In genomic region chr17:80454557-80455327, GRCh38 we compare ENCODE assay signal across 8 cellular contexts. TPM values are rescaled to one million over a fixed set of nuclear protein-coding genes. Genes with fewer than 3 reads are reported as not detected.
DNase-seq lines count a peak whose midpoint lies in the region; ATAC-seq and TF ChIP-seq lines count a peak whose summit lies in the region.

No MANE protein-coding gene starts in this region.

- ATAC-seq in GM21717 (IDR thresholded peaks at IDR 0.05; ENCODE audit: unreplicated experiment) (peak; percentile 80), PC-3 (peak; percentile 91), esophagus mucosa (peak; percentile 94)
- peak; percentile 93 to 94 for ATAC-seq in activated T-cell treated with anti-CD3 and anti-CD28 coated beads, Interleukin-2, amount 50 U/mL, for 4 hours

- peak overlapping the region; percentile 92 for H3K4me2 ChIP-seq in PC-3 (ENCODE audit: low read length)

- H3K27me3 ChIP-seq in PC-3 (ENCODE audit: low read length), result no peaks in the 10 kb centered on the region
- H3K27me3 ChIP-seq in muscle layer of colon (ENCODE audit: control insufficient read depth in 1 of 2, insufficient read depth in 2 of 2, low read length in 2 of 2), result no peaks in the 10 kb centered on the region

- intact Hi-C loops in PC-3 (cut with micrococcal nuclease), result loop anchor here (10.0 kb wide), 1 partner anchor 440 kb away; no protein-coding TSS in a partner anchor

- no peak for TF ChIP-seq CTCF in PC-3 (conservative IDR thresholded peaks at IDR 0.05; ENCODE audit: low read depth, low read length)

- BruUV-seq in PC-3 (replicated peaks; lab: Mats Ljungman, UMichigan), result no TSS peak

- peak overlapping the region; percentile 80 for H2AFZ ChIP-seq in PC-3 (ENCODE audit: low read length)

- peak overlapping the region; percentile 69 for H3K27ac ChIP-seq in PC-3 (ENCODE audit: low read length)
- H3K27ac ChIP-seq in muscle layer of colon (ENCODE audit: low read depth, low read length), result peak overlapping the region; percentile 98

- H3K9me3 ChIP-seq in PC-3 (ENCODE audit: low read length) (no peaks in the 10 kb centered on the region), muscle layer of colon (ENCODE audit: low read length) (no peaks in the 10 kb centered on the region)

- no peaks in the 10 kb centered on the region for H3K36me3 ChIP-seq in PC-3 (ENCODE audit: low read depth, low read length)
- H3K36me3 ChIP-seq in muscle layer of colon (ENCODE audit: insufficient read depth, low read length), result no peaks in the 10 kb centered on the region

- POLR2A ChIA-PET in PC-3 (lab: Charles Lee; ENCODE audit: unreplicated experiment), result interaction anchor here (0.5 to 1.5 kb wide), 5 partner anchors 9 to 548 kb away, joined by 3 to 12 read pairs (median 5); no protein-coding TSS in a partner anchor

- no peaks in the 10 kb centered on the region for H3K9me2 ChIP-seq in PC-3 (replicated peaks; ENCODE audit: low read length)

- no peaks in the 10 kb centered on the region for H4K20me1 ChIP-seq in PC-3 (ENCODE audit: low read length)

- H3K4me1 ChIP-seq in PC-3 (ENCODE audit: insufficient read depth, low read length) (peaks cover 20% of the 10 kb centered on the region), muscle layer of colon (ENCODE audit: insufficient read depth, low read length) (peaks cover 53% of the 10 kb centered on the region)

- H3K36me3 Mint-ChIP-seq in activated T-cell treated with anti-CD3 and anti-CD28 coated beads, Interleukin-2, amount 50 U/mL, for 4 hours (ENCODE audit: insufficient read depth), result no peaks in the 10 kb centered on the region

- H3K9ac ChIP-seq in PC-3 (ENCODE audit: low read length) (peak overlapping the region; percentile 99), muscle layer of colon (ENCODE audit: low read length) (peak overlapping the region; percentile 91)

- H3K4me3 Mint-ChIP-seq in activated T-cell treated with anti-CD3 and anti-CD28 coated beads, Interleukin-2, amount 50 U/mL, for 4 hours, result peak overlapping the region; percentile 95

- H3K4me1 Mint-ChIP-seq in activated T-cell treated with anti-CD3 and anti-CD28 coated beads, Interleukin-2, amount 50 U/mL, for 4 hours (ENCODE audit: low read depth), result peaks cover 20% of the 10 kb centered on the region

- DNase-seq in DMS53 (lab: John Stamatoyannopoulos, UW) (peak; percentile 99), PC-3 (peak; percentile 99)
- peak; percentile 94 for DNase-seq in Jurkat, Clone E6-1 (ENCODE audit: low read depth, low spot score)
- peak; percentile 94 for DNase-seq in activated T-cell treated with anti-CD3 and anti-CD28 coated beads, Interleukin-2, amount 50 U/mL, for 4 hours
- DNase-seq in stimulated activated CD8-positive, alpha-beta memory T cell treated with anti-CD3 and anti-CD28 coated beads, Interleukin-7, amount 100 ng/mL, for 1 hour (ENCODE audit: low read depth in 2 of 2), result peak; percentile 92

- H3K27me3 Mint-ChIP-seq in activated T-cell treated with anti-CD3 and anti-CD28 coated beads, Interleukin-2, amount 50 U/mL, for 4 hours (ENCODE audit: low read depth), result peaks cover 12% of the 10 kb centered on the region

- no peaks in the 10 kb centered on the region for H3K9me3 Mint-ChIP-seq in activated T-cell treated with anti-CD3 and anti-CD28 coated beads, Interleukin-2, amount 50 U/mL, for 4 hours

- no peaks in the 10 kb centered on the region for H3K79me2 ChIP-seq in PC-3 (ENCODE audit: low read length)

- H3K4me3 ChIP-seq in Jurkat, Clone E6-1 (ENCODE audit: low read length), result peak overlapping the region; percentile 95
- H3K4me3 ChIP-seq in PC-3 (ENCODE audit: low read length), result peak overlapping the region; percentile 80
- peak overlapping the region; percentile 75 to 77 for H3K4me3 ChIP-seq in muscle layer of colon (ENCODE audit: low read depth in 1 of 2, low read length in 2 of 2)

- CTCF ChIA-PET in PC-3 (lab: Charles Lee), result interaction anchor here (0.6 kb wide), 2 partner anchors 20 to 41 kb away, joined by 3 to 4 read pairs; no protein-coding TSS in a partner anchor

- no peaks in the 10 kb centered on the region for H3F3A ChIP-seq in PC-3 (ENCODE audit: low read length, unreplicated experiment)

RNA-seq across cellular contexts. Expression of gene NPTX1, which starts 21.7 kb away (rescaled TPM):
- not detected for polyA plus RNA-seq in Jurkat, Clone E6-1 (2012; ENCODE audit: insufficient read depth, insufficient read length)
- 0.55 and 4.3 TPM in 2 replicates for total RNA-seq in PC-3 (2014; rRNA removed)
- total RNA-seq in activated T-cell treated with anti-CD3 and anti-CD28 coated beads, Interleukin-2, amount 50 U/mL, for 4 hours, result 10 to 100 TPM; 14.0 to 22.2 (median 21.4) TPM
- not detected for total RNA-seq in esophagus mucosa

RNA-seq across cellular contexts. Expression of gene ENDOV, which starts 39.8 kb away (rescaled TPM):
- polyA plus RNA-seq in Jurkat, Clone E6-1 (2012; ENCODE audit: insufficient read depth, insufficient read length), result 24.4 TPM
- total RNA-seq in PC-3 (2014; rRNA removed) (57.9 and 59.3 TPM in 2 replicates), esophagus mucosa (12.9 TPM)
- total RNA-seq in activated T-cell treated with anti-CD3 and anti-CD28 coated beads, Interleukin-2, amount 50 U/mL, for 4 hours, result 10 to 100 TPM; 11.2 to 12.9 (median 12.4) TPM

Comparison
In these comparisons a context has a peak if more than half of its experiments do, and no peak if none do; other contexts are left out.
1. Peak in every context shown above with its lines: DNase-seq, ATAC-seq, H3K4me3 ChIP-seq and H3K27ac ChIP-seq.